In the genomic region with DNA sequence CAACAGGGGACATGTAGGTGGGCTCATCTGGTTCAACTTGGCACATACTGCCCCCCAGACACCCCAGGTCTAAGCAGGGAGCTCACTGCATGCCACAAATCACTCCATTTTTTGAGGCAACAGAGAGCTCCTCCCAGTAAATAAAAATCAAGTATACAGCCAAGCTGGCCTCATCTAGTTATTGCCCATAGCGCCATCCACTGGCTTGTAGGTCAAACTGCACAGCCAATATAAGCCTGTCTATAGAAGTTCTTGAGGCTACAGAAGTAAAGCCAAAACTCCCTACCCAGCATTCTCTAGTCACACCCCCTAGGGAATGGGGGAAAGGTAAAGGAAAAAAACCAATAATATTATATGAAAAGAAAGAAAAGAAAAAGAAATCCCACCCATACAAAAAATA, we compare ENCODE assay signal across 25 cellular contexts.
"Had no signal": no experiment of that assay in that cellular context is flagged by ENCODE, and none has a peak within 500 bp of the region (broad histone marks: within the 10 kb centered on the region; RNA-seq: fewer than 3 reads in every experiment).

No MANE protein-coding gene starts in this region.

- ATAC-seq: effector memory CD8-positive, alpha-beta T cell; esophagus mucosa; gastrocnemius medialis; left lobe of liver; naive thymus-derived CD4-positive, alpha-beta T cell; psoas muscle; right cardiac atrium; stimulated activated effector memory CD8-positive, alpha-beta T cell treated with anti-CD3 and anti-CD28 coated beads, Interleukin-12 subunit alpha, Interleukin-12 subunit beta, amount 100 ng/mL, for 72 hours had no signal

- H3K27ac ChIP-seq: gastrocnemius medialis, ovary, psoas muscle, sigmoid colon, stomach, thyroid gland, vagina had no signal

- H3K27ac Mint-ChIP-seq: effector memory CD8-positive, alpha-beta T cell; naive thymus-derived CD4-positive, alpha-beta T cell; nephron; stimulated activated effector memory CD8-positive, alpha-beta T cell treated with anti-CD3 and anti-CD28 coated beads, Interleukin-12 subunit alpha, Interleukin-12 subunit beta, amount 100 ng/mL, for 72 hours had no signal

- H3K4me3 Mint-ChIP-seq: effector memory CD8-positive, alpha-beta T cell; naive thymus-derived CD4-positive, alpha-beta T cell; nephron; stimulated activated effector memory CD8-positive, alpha-beta T cell treated with anti-CD3 and anti-CD28 coated beads, Interleukin-12 subunit alpha, Interleukin-12 subunit beta, amount 100 ng/mL, for 72 hours had no signal

- H3K4me1 Mint-ChIP-seq: naive thymus-derived CD4-positive, alpha-beta T cell; stimulated activated effector memory CD8-positive, alpha-beta T cell treated with anti-CD3 and anti-CD28 coated beads, Interleukin-12 subunit alpha, Interleukin-12 subunit beta, amount 100 ng/mL, for 72 hours had no signal

- H3K36me3 ChIP-seq: gastrocnemius medialis, ovary, sigmoid colon, stomach, thyroid gland, vagina had no signal

- H3K27me3 Mint-ChIP-seq: effector memory CD8-positive, alpha-beta T cell; naive thymus-derived CD4-positive, alpha-beta T cell had no signal

- H3K4me1 ChIP-seq: gastrocnemius medialis, psoas muscle, thyroid gland, vagina had no signal

- H3K36me3 Mint-ChIP-seq: naive thymus-derived CD4-positive, alpha-beta T cell; stimulated activated effector memory CD8-positive, alpha-beta T cell treated with anti-CD3 and anti-CD28 coated beads, Interleukin-12 subunit alpha, Interleukin-12 subunit beta, amount 100 ng/mL, for 72 hours had no signal

- H3K9me3 ChIP-seq: gastrocnemius medialis, ovary, thyroid gland, vagina had no signal

- H3K27me3 ChIP-seq: gastrocnemius medialis, ovary, sigmoid colon, stomach, thyroid gland, vagina had no signal

- DNase-seq: cortex of kidney; effector memory CD8-positive, alpha-beta T cell; foreskin fibroblast; gastrocnemius medialis; head of caudate nucleus; kidney; mesenchymal stem cell; midbrain; naive thymus-derived CD4-positive, alpha-beta T cell; occipital lobe; ovary; psoas muscle; right cardiac atrium; sigmoid colon; stimulated activated CD4-positive, alpha-beta T cell treated with anti-CD3 and anti-CD28 coated beads, Interleukin-2, amount 100 ng/mL, for 24 hours; stimulated activated CD4-positive, alpha-beta T cell treated with anti-CD3 and anti-CD28 coated beads, Interleukin-4, amount 100 ng/mL, for 24 hours; stimulated activated naive CD4-positive, alpha-beta T cell treated with Interleukin-2 at 50 U/mL for 16 hours; stomach; thyroid gland; trophoblast cell had no signal

- H3K4me3 ChIP-seq: gastrocnemius medialis, ovary, psoas muscle, sigmoid colon, stomach, thyroid gland, vagina had no signal
